14 cellular contexts compared by ENCODE assay signal in genomic region chr9:135898634-135899407, GRCh38. TPM values are rescaled to one million over a fixed set of nuclear protein-coding genes. Genes with fewer than 3 reads are reported as not detected.
DNase-seq lines count a peak whose midpoint lies in the region; ATAC-seq, FAIRE-seq and TF ChIP-seq lines count a peak whose summit lies in the region.
"Had no signal": no experiment of that assay in that cellular context is flagged by ENCODE, and none has a peak within 500 bp of the region (broad histone marks: within the 10 kb centered on the region; RNA-seq: fewer than 3 reads in every experiment).

No MANE protein-coding gene starts in this region.

- peaks cover 33% of the 10 kb centered on the region for H3K36me3 Mint-ChIP-seq in activated CD4-positive, alpha-beta T cell treated with anti-CD3 and anti-CD28 coated beads for 36 hours (ENCODE audit: low read depth)
- H3K36me3 Mint-ChIP-seq in activated CD4-positive, alpha-beta T cell treated with anti-CD3 and anti-CD28 coated beads, Interleukin-2, amount 10 ng/mL, durations not matched to agents 24 days and 14 days (ENCODE audit: low read depth): peaks cover 40% of the 10 kb centered on the region
- H3K36me3 Mint-ChIP-seq in astrocyte (ENCODE audit: low read depth, unreplicated experiment): peaks cover 15% of the 10 kb centered on the region
- H3K36me3 Mint-ChIP-seq in naive thymus-derived CD4-positive, alpha-beta T cell: peaks cover 5 to 39% (median 27%) of the 10 kb centered on the region in 5 donors

- no peak for FAIRE-seq in astrocyte (lab: Jason Lieb, UNC)

- no peak overlapping the region for H3K4me2 ChIP-seq in astrocyte (ENCODE audit: low read length)

- H3K27ac ChIP-seq in HEK293 (ENCODE audit: extremely low read depth, low read depth, low read length): no peak overlapping the region
- no peak overlapping the region for H3K27ac ChIP-seq in astrocyte (ENCODE audit: low read depth, low read length)
- H3K27ac ChIP-seq in naive thymus-derived CD4-positive, alpha-beta T cell (ENCODE audit: low read depth, low read length): no peak overlapping the region
- H3K27ac ChIP-seq: suprapubic skin had no signal

- intact Hi-C loops in activated CD4-positive, alpha-beta T cell treated with anti-CD3 and anti-CD28 coated beads for 36 hours (cut with DNase I, micrococcal nuclease): no loop called here
- intact Hi-C loops in activated CD4-positive, alpha-beta T cell treated with anti-CD3 and anti-CD28 coated beads, Interleukin-2, amount 10 ng/mL, durations not matched to agents 24 days and 14 days (cut with micrococcal nuclease): loop anchor here (1.0 kb wide), 1 partner anchor 57 kb away; no protein-coding TSS in a partner anchor
- intact Hi-C loops in naive thymus-derived CD4-positive, alpha-beta T cell (cut with micrococcal nuclease): no loop called here

- peaks cover 74% of the 10 kb centered on the region for H3K4me1 Mint-ChIP-seq in activated CD4-positive, alpha-beta T cell treated with anti-CD3 and anti-CD28 coated beads for 36 hours
- peaks cover 40% of the 10 kb centered on the region for H3K4me1 Mint-ChIP-seq in activated CD4-positive, alpha-beta T cell treated with anti-CD3 and anti-CD28 coated beads, Interleukin-2, amount 10 ng/mL, durations not matched to agents 24 days and 14 days
- peaks cover 17% of the 10 kb centered on the region for H3K4me1 Mint-ChIP-seq in astrocyte (ENCODE audit: low read depth, unreplicated experiment)
- peaks cover 28 to 87% (median 78%) of the 10 kb centered on the region in 7 donors for H3K4me1 Mint-ChIP-seq in naive thymus-derived CD4-positive, alpha-beta T cell

- H3K9me3 ChIP-seq in HEK293 (ENCODE audit: control insufficient read depth, insufficient read depth, low read depth, low read length): no peaks in the 10 kb centered on the region
- no peaks in the 10 kb centered on the region for H3K9me3 ChIP-seq in astrocyte (ENCODE audit: insufficient read depth, low read depth, low read length)
- no peaks in the 10 kb centered on the region for H3K9me3 ChIP-seq in naive thymus-derived CD4-positive, alpha-beta T cell (ENCODE audit: control insufficient read depth in 2 of 3, low read length in 3 of 3)
- H3K9me3 ChIP-seq: suprapubic skin had no signal

- no peak overlapping the region for H3K4me3 Mint-ChIP-seq in activated CD4-positive, alpha-beta T cell treated with anti-CD3 and anti-CD28 coated beads for 36 hours
- H3K4me3 Mint-ChIP-seq in activated CD4-positive, alpha-beta T cell treated with anti-CD3 and anti-CD28 coated beads, Interleukin-2, amount 10 ng/mL, durations not matched to agents 24 days and 14 days: no peak overlapping the region
- no peak overlapping the region for H3K4me3 Mint-ChIP-seq in astrocyte (ENCODE audit: unreplicated experiment)
- H3K4me3 Mint-ChIP-seq in naive thymus-derived CD4-positive, alpha-beta T cell: peak overlapping the region in 7 of 10 donors; percentile 4 to 59 (median 42)

- H3K36me3 ChIP-seq in HEK293 (ENCODE audit: control insufficient read depth in 2 of 2, insufficient read depth in 1 of 2, low read length in 2 of 2) (peaks cover 0 to 3% of the 10 kb centered on the region in 2 experiments; a peak in 1 of 3 replicates), astrocyte (ENCODE audit: insufficient read depth, low read length) (no peaks in the 10 kb centered on the region)
- H3K36me3 ChIP-seq in naive thymus-derived CD4-positive, alpha-beta T cell (ENCODE audit: control insufficient read depth in 2 of 3, insufficient read depth in 3 of 3, low read length in 3 of 3): no peaks in the 10 kb centered on the region
- H3K36me3 ChIP-seq: suprapubic skin had no signal

- peaks cover 100% of the 10 kb centered on the region for H3K79me2 ChIP-seq in astrocyte (ENCODE audit: insufficient read depth, low read length)

- POLR2A ChIA-PET in activated CD4-positive, alpha-beta T cell treated with anti-CD3 and anti-CD28 coated beads for 36 hours (lab: Charles Lee): interaction anchor here (0.7 to 1.0 kb wide), 2 partner anchors 26 to 38 kb away, joined by 3 read pairs; no protein-coding TSS in a partner anchor
- POLR2A ChIA-PET in HEK293 (lab: Yijun Ruan, JAX): no interaction called here
- POLR2A ChIA-PET in naive thymus-derived CD4-positive, alpha-beta T cell (lab: Charles Lee): no interaction called here

- no peak overlapping the region for H3K27ac Mint-ChIP-seq in activated CD4-positive, alpha-beta T cell treated with anti-CD3 and anti-CD28 coated beads for 36 hours
- H3K27ac Mint-ChIP-seq in activated CD4-positive, alpha-beta T cell treated with anti-CD3 and anti-CD28 coated beads, Interleukin-2, amount 10 ng/mL, durations not matched to agents 24 days and 14 days: no peak overlapping the region
- no peak overlapping the region for H3K27ac Mint-ChIP-seq in astrocyte (ENCODE audit: unreplicated experiment)
- H3K27ac Mint-ChIP-seq in naive thymus-derived CD4-positive, alpha-beta T cell: peak overlapping the region in 2 of 9 donors; percentile 0 to 32

- no peak overlapping the region for H2AFZ ChIP-seq in astrocyte (ENCODE audit: low read depth, low read length)

- H3K4me3 ChIP-seq in HEK293 (ENCODE audit: low read depth, low read length) (no peak overlapping the region), astrocyte (ENCODE audit: insufficient read depth, low read depth, low read length) (no peak overlapping the region)
- no peak overlapping the region for H3K4me3 ChIP-seq in naive thymus-derived CD4-positive, alpha-beta T cell (ENCODE audit: low read length)
- H3K4me3 ChIP-seq: suprapubic skin had no signal

- H3K27me3 Mint-ChIP-seq in activated CD4-positive, alpha-beta T cell treated with anti-CD3 and anti-CD28 coated beads for 36 hours: no peaks in the 10 kb centered on the region
- peaks cover 2% of the 10 kb centered on the region for H3K27me3 Mint-ChIP-seq in activated CD4-positive, alpha-beta T cell treated with anti-CD3 and anti-CD28 coated beads, Interleukin-2, amount 10 ng/mL, durations not matched to agents 24 days and 14 days
- H3K27me3 Mint-ChIP-seq in astrocyte (ENCODE audit: low read depth, unreplicated experiment): no peaks in the 10 kb centered on the region
- no peaks in the 10 kb centered on the region for H3K27me3 Mint-ChIP-seq in naive thymus-derived CD4-positive, alpha-beta T cell

- CTCF ChIA-PET in activated CD4-positive, alpha-beta T cell treated with anti-CD3 and anti-CD28 coated beads for 36 hours (lab: Charles Lee): interaction anchor here (1.0 kb wide), 1 partner anchor 32 kb away, joined by 3 read pairs; no protein-coding TSS in a partner anchor
- CTCF ChIA-PET in HEK293 (lab: Yijun Ruan, JAX): no interaction called here
- CTCF ChIA-PET in naive thymus-derived CD4-positive, alpha-beta T cell (lab: Charles Lee): no interaction called here

- H3K4me1 ChIP-seq in HEK293 (ENCODE audit: control insufficient read depth, insufficient read depth, low read length) (no peaks in the 10 kb centered on the region), astrocyte (ENCODE audit: insufficient read depth, low read length) (no peaks in the 10 kb centered on the region)
- H3K4me1 ChIP-seq in naive thymus-derived CD4-positive, alpha-beta T cell (ENCODE audit: control insufficient read depth in 2 of 2, insufficient read depth in 2 of 2, low read length in 2 of 2): peaks cover 0 to 2% of the 10 kb centered on the region in 2 donors

- peaks cover 97% of the 10 kb centered on the region for H4K20me1 ChIP-seq in astrocyte (ENCODE audit: insufficient read depth, low read length)

- no peak overlapping the region for H3K9ac ChIP-seq in astrocyte (ENCODE audit: low read length)

- H3K9me3 Mint-ChIP-seq in activated CD4-positive, alpha-beta T cell treated with anti-CD3 and anti-CD28 coated beads for 36 hours (ENCODE audit: low read depth): peaks cover 6% of the 10 kb centered on the region
- peaks cover 9% of the 10 kb centered on the region for H3K9me3 Mint-ChIP-seq in activated CD4-positive, alpha-beta T cell treated with anti-CD3 and anti-CD28 coated beads, Interleukin-2, amount 10 ng/mL, durations not matched to agents 24 days and 14 days
- H3K9me3 Mint-ChIP-seq in astrocyte (ENCODE audit: unreplicated experiment): peaks cover 13% of the 10 kb centered on the region
- H3K9me3 Mint-ChIP-seq in naive thymus-derived CD4-positive, alpha-beta T cell: peaks cover 0 to 21% (median 8%) of the 10 kb centered on the region in 11 donors

- TF ChIP-seq CTCF in HEK293 (tag by site-specific recombination; IDR thresholded peaks at IDR 0.05): no peak
- no peak for TF ChIP-seq CTCF in astrocyte (IDR thresholded peaks at IDR 0.05; ENCODE audit: insufficient read depth, low read depth, low read length)

- no peaks in the 10 kb centered on the region for H3K27me3 ChIP-seq in astrocyte (ENCODE audit: insufficient read depth, low read length)
- H3K27me3 ChIP-seq in naive thymus-derived CD4-positive, alpha-beta T cell (ENCODE audit: control insufficient read depth in 2 of 2, insufficient read depth in 2 of 2, low read length in 2 of 2): no peaks in the 10 kb centered on the region
- H3K27me3 ChIP-seq: suprapubic skin had no signal

- in situ Hi-C loops in ACHN (cut with HindIII; ENCODE audit: low pct_ligation_motif_present, low pct_unique_long_range_greater_than_20kb, low sequenced_read_pairs): no loop called here

- peak; percentile 22 for DNase-seq in activated CD4-positive, alpha-beta T cell treated with anti-CD3 and anti-CD28 coated beads for 36 hours
- DNase-seq in activated CD4-positive, alpha-beta T cell treated with anti-CD3 and anti-CD28 coated beads, Interleukin-2, amount 10 ng/mL, durations not matched to agents 24 days and 14 days: no peak
- DNase-seq in astrocyte (ENCODE audit: low read depth) (peak; percentile 74), ACHN (no peak)
- no peak for DNase-seq in naive thymus-derived CD4-positive, alpha-beta T cell
- no peak for DNase-seq in stimulated activated CD4-positive, alpha-beta T cell treated with anti-CD3 and anti-CD28 coated beads, Interleukin-4, amount 100 ng/mL, for 24 hours
- DNase-seq: 8988T; activated CD4-positive, alpha-beta T cell treated with anti-CD3 and anti-CD28 coated beads, Interleukin-2, amount 50 U/mL, for 1 hour; anterior cingulate cortex; midbrain; NCI-H1436 treated with DMSO at 0.1 percent for 48 hours had no signal

- ATAC-seq in activated CD4-positive, alpha-beta T cell treated with anti-CD3 and anti-CD28 coated beads for 36 hours: peak; percentile 47
- no peak for ATAC-seq in naive thymus-derived CD4-positive, alpha-beta T cell
- no peak for ATAC-seq in GM18511 (IDR thresholded peaks at IDR 0.05; ENCODE audit: unreplicated experiment)

TF ChIP-seq in HEK293, 187 proteins besides CTCF, POLR2A, EP300 and RAD21 (continues in another document):
- no peak for TF ChIP-seq ZNF133 (tag by site-specific recombination; IDR thresholded peaks at IDR 0.05)
- TF ChIP-seq ZNF677 (tag by site-specific recombination; IDR thresholded peaks at IDR 0.05): no peak

RNA-seq across cellular contexts. Expression of gene CAMSAP1, which starts 8.5 kb away (rescaled TPM):
- total RNA-seq in activated CD4-positive, alpha-beta T cell treated with anti-CD3 and anti-CD28 coated beads for 36 hours: 10 to 100 TPM; 31.2 to 33.4 TPM
- 45.2 and 49.9 TPM in 2 replicates for total RNA-seq in activated CD4-positive, alpha-beta T cell treated with anti-CD3 and anti-CD28 coated beads, Interleukin-2, amount 10 ng/mL, durations not matched to agents 24 days and 14 days
- 27.3 and 34.8 TPM in 2 replicates for total RNA-seq in astrocyte
- 10 to 100 TPM; 16.4 to 34.3 (median 23.6) TPM for total RNA-seq in naive thymus-derived CD4-positive, alpha-beta T cell
- polyA plus RNA-seq in naive thymus-derived CD4-positive, alpha-beta T cell: 1 to 10 TPM in 1 of 2 donors, under 1 TPM in 1; 0.65 to 4.0 TPM

Comparison
In these comparisons a context has a peak if more than half of its experiments do, and no peak if none do; other contexts are left out.
1. DNase-seq: peak in activated CD4-positive, alpha-beta T cell treated with anti-CD3 and anti-CD28 coated beads for 36 hours (single experiment) and astrocyte (single experiment); none in activated CD4-positive, alpha-beta T cell treated with anti-CD3 and anti-CD28 coated beads, Interleukin-2, amount 10 ng/mL, durations not matched to agents 24 days and 14 days (single experiment), naive thymus-derived CD4-positive, alpha-beta T cell (0 of 9), ACHN (single experiment) and stimulated activated CD4-positive, alpha-beta T cell treated with anti-CD3 and anti-CD28 coated beads, Interleukin-4, amount 100 ng/mL, for 24 hours (single experiment).
2. H3K4me3 Mint-ChIP-seq: peak in naive thymus-derived CD4-positive, alpha-beta T cell (7 of 10); none in activated CD4-positive, alpha-beta T cell treated with anti-CD3 and anti-CD28 coated beads for 36 hours (single experiment), activated CD4-positive, alpha-beta T cell treated with anti-CD3 and anti-CD28 coated beads, Interleukin-2, amount 10 ng/mL, durations not matched to agents 24 days and 14 days (single experiment) and astrocyte (single experiment).